ENCODE assay signal across 1 cellular context in genomic region chr22:22720724-22721261, GRCh38.
TF ChIP-seq lines count a peak whose summit lies in the region.

No MANE protein-coding gene starts in this region.

TF ChIP-seq in GM12878, 131 proteins besides CTCF, POLR2A, EP300 and RAD21 (continued from another document):
- TF ChIP-seq MEF2B (IDR thresholded peaks at IDR 0.05; ENCODE audit: partially characterized antibody, poor library complexity, severe bottlenecking) (peak; percentile 30), BCL11A (IDR thresholded peaks at IDR 0.05; ENCODE audit: low read depth, low read length) (0 out of 2 replicates have a peak, but pooled peaks have one; percentile 11)
